ENCODE assay signal across 7 cellular contexts in genomic region chr13:44434441-44435141, GRCh38.
DNase-seq lines count a peak whose midpoint lies in the region; TF ChIP-seq lines count a peak whose summit lies in the region.

No MANE protein-coding gene starts in this region.

- DNase-seq in astrocyte of the hippocampus (ENCODE audit: low read depth, low spot score): peak; percentile 30
- DNase-seq in stimulated activated CD4-positive, alpha-beta T cell treated with anti-CD3 and anti-CD28 coated beads, Interleukin-2, amount 100 ng/mL, for 24 hours: no peak
- no peak for DNase-seq in DMS79 treated with DMSO at 0.1 percent for 48 hours (lab: John Stamatoyannopoulos, UW)
- no peak for DNase-seq in AG08396 (ENCODE audit: low spot score)

- H3K4me1 ChIP-seq in KMS-11 (ENCODE audit: low read depth, poor library complexity, severe bottlenecking) (peaks cover 8% of the 10 kb centered on the region), stomach smooth muscle (ENCODE audit: control insufficient read depth, insufficient read depth, low read length) (peaks cover 20% of the 10 kb centered on the region)

- H3K79me2 ChIP-seq in KMS-11 (ENCODE audit: insufficient read depth, low read depth): no peaks in the 10 kb centered on the region

- no peaks in the 10 kb centered on the region for H4K20me1 ChIP-seq in KMS-11 (ENCODE audit: insufficient read depth)

- H3K27ac ChIP-seq in KMS-11 (no peak overlapping the region), layer of hippocampus (ENCODE audit: low read depth, low read length) (peak overlapping the region; percentile 91), stomach smooth muscle (ENCODE audit: low read length) (peak overlapping the region; percentile 95)

- no peaks in the 10 kb centered on the region for H3K27me3 ChIP-seq in KMS-11 (ENCODE audit: insufficient read depth, low read depth)
- H3K27me3 ChIP-seq in layer of hippocampus (ENCODE audit: control insufficient read depth, insufficient read depth, low read length): no peaks in the 10 kb centered on the region
- H3K27me3 ChIP-seq in stomach smooth muscle (ENCODE audit: control insufficient read depth in 1 of 2, insufficient read depth in 2 of 2, low read length in 2 of 2): no peaks in the 10 kb centered on the region

- H3K4me3 ChIP-seq in KMS-11 (IDR thresholded peaks at IDR 0.05; ENCODE audit: insufficient read depth, low read depth, low read length) (no peak overlapping the region), stomach smooth muscle (ENCODE audit: low read length in 2 of 2) (peak overlapping the region; percentile 98 to 99)

- no peak overlapping the region for H3K9ac ChIP-seq in KMS-11
- H3K9ac ChIP-seq in stomach smooth muscle (ENCODE audit: low read length in 2 of 2): peak overlapping the region; percentile 37 to 100

- H3K36me3 ChIP-seq in KMS-11 (ENCODE audit: insufficient read depth) (no peaks in the 10 kb centered on the region), stomach smooth muscle (ENCODE audit: control insufficient read depth in 2 of 2, insufficient read depth in 2 of 2, low read length in 2 of 2) (peaks cover 15 to 17% of the 10 kb centered on the region in 2 donors)

- peak overlapping the region; percentile 66; the same call in 1 of the 2 replicates for H3K4me2 ChIP-seq in KMS-11

- no peaks in the 10 kb centered on the region for H3K9me3 ChIP-seq in stomach smooth muscle (ENCODE audit: control insufficient read depth in 2 of 2, low read length in 2 of 2)

- no peak for TF ChIP-seq CTCF in KMS-11 (conservative IDR thresholded peaks at IDR 0.05; ENCODE audit: low read depth, low read length)

- peak overlapping the region; percentile 22; the same call in 1 of the 2 replicates for H2AFZ ChIP-seq in KMS-11 (ENCODE audit: low read depth)
